ENCODE assay signal across 25 cellular contexts in genomic region chr2:218130822-218131221, GRCh38. TPM values are rescaled to one million over a fixed set of nuclear protein-coding genes. Genes with fewer than 3 reads are reported as not detected.
DNase-seq lines count a peak whose midpoint lies in the region; ATAC-seq and TF ChIP-seq lines count a peak whose summit lies in the region.
"Had no signal": no experiment of that assay in that cellular context is flagged by ENCODE, and none has a peak within 500 bp of the region (broad histone marks: within the 10 kb centered on the region; RNA-seq: fewer than 3 reads in every experiment).

No MANE protein-coding gene starts in this region.

- H3K36me3 ChIP-seq in WERI-Rb-1 (no peaks in the 10 kb centered on the region), esophagus squamous epithelium (peaks cover 0 to 12% (median 0%) of the 10 kb centered on the region in 3 donors), neuronal stem cell (replicated peaks in 1 of 2; ENCODE audit: control insufficient read depth in 2 of 2, insufficient read depth in 2 of 2, low read length in 2 of 2) (no peaks in the 10 kb centered on the region), left lung (peaks cover 0 to 8% of the 10 kb centered on the region in 2 donors), Peyer's patch (no peaks in the 10 kb centered on the region)
- H3K36me3 ChIP-seq: BLaER1, SJSA1 had no signal

- ATAC-seq in left lung (no peak), GM21390 (IDR thresholded peaks at IDR 0.05; ENCODE audit: unreplicated experiment) (no peak)
- ATAC-seq: GM12878, GM23338, HCT116, Right ventricle myocardium inferior had no signal

- no peak overlapping the region for H2AK5ac ChIP-seq in neuronal stem cell (ENCODE audit: low read depth, low read length)

- no peak overlapping the region for H3K27ac ChIP-seq in WERI-Rb-1
- peak overlapping the region; percentile 34 to 89 (median 84) for H3K27ac ChIP-seq in esophagus squamous epithelium
- no peak overlapping the region for H3K27ac ChIP-seq in neuronal stem cell (replicated peaks; ENCODE audit: low read length)
- H3K27ac ChIP-seq in left lung: peak overlapping the region in 1 of 2 donors; percentile 57
- no peak overlapping the region for H3K27ac ChIP-seq in Peyer's patch
- H3K27ac ChIP-seq: BLaER1, SJSA1 had no signal

- peak; percentile 68 for DNase-seq in WERI-Rb-1
- DNase-seq in esophagus squamous epithelium (lab: John Stamatoyannopoulos, UW): no peak
- no peak for DNase-seq in neuronal stem cell (ENCODE audit: low spot score)
- no peak for DNase-seq in left lung
- no peak for DNase-seq in Peyer's patch
- DNase-seq in HPDE6-E6E7 (ENCODE audit: extremely low spot score): no peak
- DNase-seq: Caco-2; CD4-positive, alpha-beta T cell; DND-41; Karpas-422; MV-4-11; NCI-H1105 treated with DMSO at 0.1 percent for 48 hours; NCI-H2029 treated with DMSO at 0.1 percent for 48 hours; NCI-H2171; NCI-H345; NCI-H526 had no signal

- H3K4ac ChIP-seq in neuronal stem cell (ENCODE audit: low read length): no peak overlapping the region

- H2AFZ ChIP-seq in neuronal stem cell (ENCODE audit: low read length): no peak overlapping the region
- H2AFZ ChIP-seq: GM23338 had no signal

- H3K4me3 ChIP-seq in WERI-Rb-1 (ENCODE audit: low read depth, low read length): no peak overlapping the region
- no peak overlapping the region for H3K4me3 ChIP-seq in esophagus squamous epithelium
- no peak overlapping the region for H3K4me3 ChIP-seq in neuronal stem cell (ENCODE audit: low read length in 2 of 2)
- H3K4me3 ChIP-seq in left lung: no peak overlapping the region
- H3K4me3 ChIP-seq in Peyer's patch: no peak overlapping the region
- H3K4me3 ChIP-seq: BLaER1, GM12878, GM23338, SJSA1 had no signal

- H2BK5ac ChIP-seq in neuronal stem cell (ENCODE audit: low read length): no peak overlapping the region

- H3K27me3 ChIP-seq in WERI-Rb-1 (ENCODE audit: insufficient read depth, low read depth, severe bottlenecking): no peaks in the 10 kb centered on the region
- H3K27me3 ChIP-seq in esophagus squamous epithelium: no peaks in the 10 kb centered on the region
- H3K27me3 ChIP-seq in neuronal stem cell (ENCODE audit: control insufficient read depth in 3 of 3, insufficient read depth in 3 of 3, low read depth in 1 of 3, low read length in 3 of 3): peaks cover 0 to 13% (median 2%) of the 10 kb centered on the region in 3 experiments
- H3K27me3 ChIP-seq in left lung: no peaks in the 10 kb centered on the region
- H3K27me3 ChIP-seq in Peyer's patch: no peaks in the 10 kb centered on the region
- H3K27me3 ChIP-seq: BLaER1, SJSA1 had no signal

- no peak overlapping the region for H2BK12ac ChIP-seq in neuronal stem cell (ENCODE audit: low read length)

- H3K4me2 ChIP-seq in neuronal stem cell (ENCODE audit: insufficient read depth, low read length, poor library complexity, severe bottlenecking): no peak overlapping the region
- H3K4me2 ChIP-seq: BLaER1, GM23338 had no signal

- TF ChIP-seq CTCF in WERI-Rb-1 (IDR thresholded peaks at IDR 0.05; ENCODE audit: low read depth, low read length): no peak
- TF ChIP-seq CTCF in esophagus squamous epithelium (IDR thresholded peaks at IDR 0.05): no peak
- no peak for TF ChIP-seq CTCF in left lung (IDR thresholded peaks at IDR 0.05)
- no peak for TF ChIP-seq CTCF in Peyer's patch (IDR thresholded peaks at IDR 0.05)

- H3K79me1 ChIP-seq in neuronal stem cell (ENCODE audit: low read depth, low read length): no peaks in the 10 kb centered on the region

- no peak overlapping the region for H2BK120ac ChIP-seq in neuronal stem cell (ENCODE audit: low read depth, low read length)

- H3K18ac ChIP-seq in neuronal stem cell (ENCODE audit: low read length): peak overlapping the region; percentile 41

- H2BK15ac ChIP-seq in neuronal stem cell (ENCODE audit: low read length): no peak overlapping the region

- no peak overlapping the region for H4K8ac ChIP-seq in neuronal stem cell (ENCODE audit: low read depth, low read length)

- H3K23ac ChIP-seq in neuronal stem cell (ENCODE audit: low read depth, low read length, poor library complexity): no peak overlapping the region

- no peak overlapping the region for H3K9ac ChIP-seq in neuronal stem cell (ENCODE audit: low read depth, low read length, poor library complexity)
- H3K9ac ChIP-seq: BLaER1 had no signal

- H3K9me3 ChIP-seq in WERI-Rb-1 (ENCODE audit: severe bottlenecking) (no peaks in the 10 kb centered on the region), esophagus squamous epithelium (no peaks in the 10 kb centered on the region), neuronal stem cell (replicated peaks in 1 of 2; ENCODE audit: control insufficient read depth in 2 of 2, insufficient read depth in 1 of 2, low read depth in 1 of 2, low read length in 2 of 2) (peaks cover 0 to 2% of the 10 kb centered on the region in 2 donors), left lung (no peaks in the 10 kb centered on the region), Peyer's patch (no peaks in the 10 kb centered on the region)
- H3K9me3 ChIP-seq: BLaER1, Caco-2 had no signal

- TF ChIP-seq POLR2A in esophagus squamous epithelium (IDR thresholded peaks at IDR 0.05) (no peak), Peyer's patch (IDR thresholded peaks at IDR 0.05) (no peak)

- no peak overlapping the region for H4K91ac ChIP-seq in neuronal stem cell (ENCODE audit: low read depth, low read length, poor library complexity)

- no peak overlapping the region for H3K14ac ChIP-seq in neuronal stem cell (ENCODE audit: low read length)

- intact Hi-C loops in esophagus squamous epithelium (cut with DNase I) (no loop called here), left lung (cut with DNase I) (no loop called here)

- peaks cover 7 to 62% (median 25%) of the 10 kb centered on the region in 3 donors for H3K4me1 ChIP-seq in esophagus squamous epithelium
- H3K4me1 ChIP-seq in neuronal stem cell (ENCODE audit: control insufficient read depth in 2 of 2, insufficient read depth in 1 of 2, low read depth in 1 of 2, low read length in 2 of 2): no peaks in the 10 kb centered on the region
- peaks cover 0 to 6% of the 10 kb centered on the region in 2 donors for H3K4me1 ChIP-seq in left lung
- no peaks in the 10 kb centered on the region for H3K4me1 ChIP-seq in Peyer's patch
- H3K4me1 ChIP-seq: Caco-2, SJSA1 had no signal

RNA-seq across cellular contexts. Expression of gene CXCR2, which starts 5.0 kb away (rescaled TPM):
- total RNA-seq in esophagus squamous epithelium: 10 to 100 TPM in 3 of 4 donors, 1 to 10 TPM in 1; 5.7 to 32.2 (median 19.1) TPM
- 0.03 TPM for polyA plus RNA-seq in neuronal stem cell (2013, experiment 1 of 2)
- 0.04 TPM for polyA plus RNA-seq in neuronal stem cell (2013, experiment 2 of 2)
- total RNA-seq in left lung: 10 to 100 TPM in 1 of 2 donors, 1 to 10 TPM in 1; 3.1 to 22.0 TPM
- total RNA-seq in Peyer's patch: not detected
- total RNA-seq: Caco-2; CD4-positive, alpha-beta T cell; M059J; OCI-LY7; SJSA1 had no signal

RNA-seq across cellular contexts. Expression of gene CXCR1, which starts 35.9 kb away (rescaled TPM):
- total RNA-seq in esophagus squamous epithelium (1 to 10 TPM in 1 of 4 donors, not detected in 3; 1.3 TPM), left lung (10 to 100 TPM in 1 of 2 donors, 1 to 10 TPM in 1; 1.7 to 21.0 TPM), Peyer's patch (not detected)
- polyA plus RNA-seq in neuronal stem cell (2013, experiment 1 of 2): not detected
- polyA plus RNA-seq in neuronal stem cell (2013, experiment 2 of 2): not detected
- total RNA-seq: Caco-2, GM12878, GM23338, M059J, OCI-LY7, SJSA1 had no signal
- polyA plus RNA-seq: GM12878, GM23338 had no signal

Comparison
In these comparisons a context has a peak if more than half of its experiments do, and no peak if none do; other contexts are left out.
1. H3K27ac ChIP-seq: peak in esophagus squamous epithelium (4 of 4); none in WERI-Rb-1 (single experiment), neuronal stem cell (single experiment) and Peyer's patch (0 of 4).
2. RNA of gene CXCR2, which starts 5.0 kb away (total RNA-seq): 5.7 to 32.2 TPM in esophagus squamous epithelium and 3.1 to 22.0 TPM in left lung; not detected in Peyer's patch; every median in the first group is over 4 times any median in the second.